ENCODE assay signal across 8 cellular contexts in the genomic region with DNA sequence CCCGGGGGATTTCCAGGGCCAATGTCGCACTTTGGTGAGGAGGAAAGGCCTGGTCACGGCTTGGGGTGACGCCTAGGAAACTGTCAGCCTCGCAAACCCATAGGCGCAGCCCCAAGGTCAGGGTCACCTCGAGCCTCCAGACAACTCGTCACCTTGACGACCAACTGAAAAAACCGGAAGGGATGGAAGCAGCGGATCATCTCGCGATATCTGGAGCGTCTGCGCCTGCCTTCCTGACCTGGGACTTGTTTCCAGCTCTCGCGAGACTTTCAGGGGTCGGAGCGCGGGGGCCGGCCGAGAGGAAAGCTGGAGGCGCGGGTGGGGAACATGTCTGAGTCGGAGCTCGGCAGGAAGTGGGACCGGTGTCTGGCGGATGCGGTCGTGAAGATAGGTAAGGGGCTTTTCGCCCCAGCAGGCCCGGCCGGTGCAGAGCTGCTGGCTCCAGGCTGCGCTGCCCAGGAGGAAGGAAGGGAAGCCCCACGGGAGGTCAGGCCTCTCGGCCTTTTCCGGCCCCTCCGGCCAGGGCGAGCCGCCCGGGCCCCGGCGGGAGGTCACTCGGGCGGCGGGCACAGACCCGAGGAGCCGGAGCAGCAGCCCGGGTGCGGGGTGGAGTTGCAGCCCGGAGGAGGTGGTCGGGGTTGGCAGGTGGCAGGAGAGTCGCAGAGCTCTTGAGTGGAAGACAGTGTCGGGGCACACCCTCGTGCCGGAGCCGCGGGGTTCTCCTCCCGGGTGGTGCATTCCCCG. TPM values are rescaled to one million over a fixed set of nuclear protein-coding genes. Genes with fewer than 3 reads are reported as not detected.
DNase-seq lines count a peak whose midpoint lies in the region; FAIRE-seq and TF ChIP-seq lines count a peak whose summit lies in the region.

No MANE protein-coding gene starts in this region.

- peak overlapping the region; percentile 97 for H3K27ac Mint-ChIP-seq in activated naive CD4-positive, alpha-beta T cell treated with anti-CD3 and anti-CD28 coated beads for 36 hours

- no peak for TF ChIP-seq CTCF in HFF-Myc (IDR thresholded peaks at IDR 0.05; ENCODE audit: low read depth, low read length, missing control alignments)

- peak overlapping the region; percentile 94 for H3K4me3 Mint-ChIP-seq in activated naive CD4-positive, alpha-beta T cell treated with anti-CD3 and anti-CD28 coated beads for 36 hours

- H3K27ac ChIP-seq in SJSA1 = peak overlapping the region; percentile 70

- peaks cover 14% of the 10 kb centered on the region for H3K4me1 ChIP-seq in SJSA1 (replicated peaks)
- H3K4me1 ChIP-seq in neuron (ENCODE audit: insufficient read depth, low read length) = peaks cover 12% of the 10 kb centered on the region

- intact Hi-C loops in activated naive CD4-positive, alpha-beta T cell treated with anti-CD3 and anti-CD28 coated beads for 36 hours (cut with micrococcal nuclease) = loop anchor here (1.0 to 5.0 kb wide), 11 partner anchors 9 to 645 kb away; a partner anchor contains a TSS

- H3K9me3 Mint-ChIP-seq in activated naive CD4-positive, alpha-beta T cell treated with anti-CD3 and anti-CD28 coated beads for 36 hours = no peaks in the 10 kb centered on the region

- H3K9me3 ChIP-seq in SJSA1 (replicated peaks) (no peaks in the 10 kb centered on the region), neuron (ENCODE audit: low read length) (no peaks in the 10 kb centered on the region)

- H3K27me3 ChIP-seq in SJSA1 (replicated peaks) (no peaks in the 10 kb centered on the region), neuron (ENCODE audit: insufficient read depth, low read length) (no peaks in the 10 kb centered on the region)

- peaks cover 39% of the 10 kb centered on the region for H3K4me1 Mint-ChIP-seq in activated naive CD4-positive, alpha-beta T cell treated with anti-CD3 and anti-CD28 coated beads for 36 hours (ENCODE audit: low read depth)

- peaks cover 21% of the 10 kb centered on the region for H3K36me3 Mint-ChIP-seq in activated naive CD4-positive, alpha-beta T cell treated with anti-CD3 and anti-CD28 coated beads for 36 hours (ENCODE audit: low read depth)

- FAIRE-seq in frontal cortex (lab: Jason Lieb, UNC) = no peak

- H2AFZ ChIP-seq in neuron (ENCODE audit: low read depth, low read length) = peak overlapping the region; percentile 59

- DNase-seq in GM04503 (ENCODE audit: low read depth) = peak; percentile 88
- DNase-seq in HFF-Myc (ENCODE audit: extremely low read depth, low read depth) = peak; percentile 97
- peak; percentile 97 for DNase-seq in MV-4-11 (lab: John Stamatoyannopoulos, UW)
- DNase-seq in SJSA1 (ENCODE audit: low read depth in 1 of 2, low spot score in 2 of 2) = peak; percentile 92 to 98
- DNase-seq in activated naive CD4-positive, alpha-beta T cell treated with anti-CD3 and anti-CD28 coated beads for 36 hours = peak; percentile 99
- DNase-seq in frontal cortex (ENCODE audit: low spot score in 2 of 2) = peak; percentile 89 to 93
- peak; percentile 97 for DNase-seq in stromal cell of bone marrow (ENCODE audit: low read depth)

- H3K27me3 Mint-ChIP-seq in activated naive CD4-positive, alpha-beta T cell treated with anti-CD3 and anti-CD28 coated beads for 36 hours (ENCODE audit: low read depth) = no peaks in the 10 kb centered on the region

- CTCF ChIA-PET in activated naive CD4-positive, alpha-beta T cell treated with anti-CD3 and anti-CD28 coated beads for 36 hours (lab: Charles Lee) = interaction anchor here (0.8 to 1.5 kb wide), 5 partner anchors 9 to 670 kb away, joined by 3 to 8 read pairs (median 4); no protein-coding TSS in a partner anchor

- peaks cover 30% of the 10 kb centered on the region for H3K36me3 ChIP-seq in SJSA1
- peaks cover 3% of the 10 kb centered on the region for H3K36me3 ChIP-seq in neuron (ENCODE audit: insufficient read depth, low read length)

- peak overlapping the region; percentile 85 for H3K4me3 ChIP-seq in HFF-Myc (replicated peaks; ENCODE audit: low read depth, low read length)
- H3K4me3 ChIP-seq in SJSA1 = peak overlapping the region; percentile 81
- peak overlapping the region; percentile 64 for H3K4me3 ChIP-seq in neuron (ENCODE audit: low read length)

RNA-seq across cellular contexts. Expression of a gene that starts 47.2 kb away (rescaled TPM):
- 3.7 and 9.1 TPM in 2 replicates for total RNA-seq in SJSA1 (2014; rRNA removed; shearing (Covaris generic))
- 10 to 100 TPM; 12.2 to 15.2 TPM for total RNA-seq in activated naive CD4-positive, alpha-beta T cell treated with anti-CD3 and anti-CD28 coated beads for 36 hours
- 33.0 TPM for total RNA-seq in frontal cortex

Comparison
In these comparisons a context has a peak if more than half of its experiments do, and no peak if none do; other contexts are left out.
1. Peak in every context shown above with its lines: DNase-seq, H3K4me3 ChIP-seq and H3K27ac ChIP-seq.